Comparison of ENCODE assay signal across 5 cellular contexts in the genomic region with DNA sequence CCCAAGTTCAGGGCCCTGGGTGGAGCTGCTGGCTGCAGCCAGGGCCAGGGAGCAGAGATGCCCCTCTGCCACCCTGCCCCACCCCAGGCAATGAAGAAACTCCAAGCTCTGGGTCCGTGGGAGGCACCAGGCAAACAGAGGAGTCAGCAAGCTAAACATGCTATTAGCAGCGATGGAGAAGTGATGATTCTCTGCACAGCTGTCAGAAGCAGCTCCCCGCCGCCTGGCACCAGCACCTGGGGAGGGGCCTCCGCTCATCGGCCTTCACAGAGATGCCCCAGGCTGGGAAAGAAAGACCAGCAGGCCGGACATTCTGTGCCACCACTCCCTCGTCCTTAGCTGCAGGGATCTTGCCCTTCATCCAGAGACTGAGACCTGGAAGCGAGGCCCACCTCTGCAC. TPM values are rescaled to one million over a fixed set of nuclear protein-coding genes. Genes with fewer than 3 reads are reported as not detected.
"Had no signal": no experiment of that assay in that cellular context is flagged by ENCODE, and none has a peak within 500 bp of the region (broad histone marks: within the 10 kb centered on the region; RNA-seq: fewer than 3 reads in every experiment).

No MANE protein-coding gene starts in this region.

RNA-seq across cellular contexts. Expression of a gene that starts 27.2 kb away (rescaled TPM):
- total RNA-seq: chondrocyte, smooth muscle cell had no signal

RNA-seq across cellular contexts. Expression of a gene that starts 54.5 kb away (rescaled TPM):
- total RNA-seq: endothelial cell of umbilical vein, glomerular endothelial cell, lung microvascular endothelial cell had no signal
